Comparison of ENCODE assay signal across 1 cellular context in the genomic region with DNA sequence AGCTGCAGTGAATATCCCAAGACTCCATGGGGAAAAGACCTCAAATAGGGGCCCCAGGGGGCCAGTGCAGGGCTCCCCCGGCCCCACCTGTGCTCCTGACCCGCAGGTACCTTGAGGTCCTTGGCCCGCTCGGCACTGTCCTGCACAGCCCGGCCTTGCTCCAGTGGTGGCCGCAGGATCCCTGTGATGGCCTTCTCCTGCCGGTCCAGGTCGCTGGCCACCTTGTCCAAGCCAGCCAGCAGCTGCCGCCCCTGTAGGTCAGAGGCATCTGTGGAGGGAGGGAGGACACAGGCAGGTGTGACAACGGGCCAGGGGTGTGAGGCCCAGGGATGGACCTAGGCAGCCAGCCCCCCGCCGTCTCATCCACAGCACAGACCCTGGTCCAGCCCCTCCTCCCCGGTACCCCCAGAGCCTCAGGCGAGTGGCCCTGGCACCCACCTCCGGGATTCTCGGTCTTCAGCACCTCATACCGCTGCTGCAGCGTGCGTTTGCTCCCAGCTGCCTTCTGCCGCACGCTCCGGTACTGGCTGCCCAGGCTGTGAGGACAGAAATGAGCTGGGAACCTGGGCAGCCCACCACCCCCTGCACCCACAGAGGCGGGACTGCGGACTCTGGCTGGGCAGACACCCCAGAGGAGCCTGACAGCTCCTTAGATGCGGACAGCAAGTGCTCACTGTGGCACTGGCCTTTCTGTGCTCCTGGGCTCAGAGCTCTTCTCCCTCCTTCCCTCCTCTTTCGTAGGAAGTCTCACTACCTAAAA.
A peak's percentile ranks its signal among the peaks of the same experiment; 100 is the strongest.
TF ChIP-seq lines count a peak whose summit lies in the region.

No MANE protein-coding gene starts in this region.

TF ChIP-seq in K562, 482 proteins besides CTCF, POLR2A, EP300 and RAD21:
- no peak for TF ChIP-seq NELFE (IDR thresholded peaks at IDR 0.05; ENCODE audit: insufficient read depth, insufficient read length)
- TF ChIP-seq, protein P1, sequence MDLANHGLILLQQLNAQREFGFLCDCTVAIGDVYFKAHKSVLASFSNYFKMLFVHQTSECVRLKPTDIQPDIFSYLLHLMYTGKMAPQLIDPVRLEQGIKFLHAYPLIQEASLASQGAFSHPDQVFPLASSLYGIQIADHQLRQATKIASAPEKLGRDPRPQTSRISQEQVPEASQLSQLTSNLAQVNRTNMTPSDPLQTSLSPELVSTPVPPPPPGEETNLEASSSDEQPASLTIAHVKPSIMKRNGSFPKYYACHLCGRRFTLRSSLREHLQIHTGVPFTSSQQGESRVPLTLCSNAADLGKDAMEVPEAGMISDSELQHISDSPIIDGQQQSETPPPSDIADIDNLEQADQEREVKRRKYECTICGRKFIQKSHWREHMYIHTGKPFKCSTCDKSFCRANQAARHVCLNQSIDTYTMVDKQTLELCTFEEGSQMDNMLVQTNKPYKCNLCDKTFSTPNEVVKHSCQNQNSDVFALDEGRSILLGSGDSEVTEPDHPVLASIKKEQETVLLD (IDR thresholded peaks at IDR 0.05): no peak
- TF ChIP-seq, protein P2, sequence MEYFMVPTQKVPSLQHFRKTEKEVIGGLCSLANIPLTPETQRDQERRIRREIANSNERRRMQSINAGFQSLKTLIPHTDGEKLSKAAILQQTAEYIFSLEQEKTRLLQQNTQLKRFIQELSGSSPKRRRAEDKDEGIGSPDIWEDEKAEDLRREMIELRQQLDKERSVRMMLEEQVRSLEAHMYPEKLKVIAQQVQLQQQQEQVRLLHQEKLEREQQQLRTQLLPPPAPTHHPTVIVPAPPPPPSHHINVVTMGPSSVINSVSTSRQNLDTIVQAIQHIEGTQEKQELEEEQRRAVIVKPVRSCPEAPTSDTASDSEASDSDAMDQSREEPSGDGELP (CRISPR knock-in tag; IDR thresholded peaks at IDR 0.05; ENCODE audit: borderline replicate concordance): 0 out of 2 replicates have a peak, but pooled peaks have one; percentile 19
- TF ChIP-seq NRF1 (conservative IDR thresholded peaks at IDR 0.05 in 1 of 2, IDR thresholded peaks at IDR 0.05 in 1 of 2): no peak
- peak; percentile 47; the same call in 1 of the 2 replicates for TF ChIP-seq POLR2G (IDR thresholded peaks at IDR 0.05; ENCODE audit: low read depth, low read length)
- TF ChIP-seq DNMT1 (IDR thresholded peaks at IDR 0.05): no peak
- TF ChIP-seq, protein P3, sequence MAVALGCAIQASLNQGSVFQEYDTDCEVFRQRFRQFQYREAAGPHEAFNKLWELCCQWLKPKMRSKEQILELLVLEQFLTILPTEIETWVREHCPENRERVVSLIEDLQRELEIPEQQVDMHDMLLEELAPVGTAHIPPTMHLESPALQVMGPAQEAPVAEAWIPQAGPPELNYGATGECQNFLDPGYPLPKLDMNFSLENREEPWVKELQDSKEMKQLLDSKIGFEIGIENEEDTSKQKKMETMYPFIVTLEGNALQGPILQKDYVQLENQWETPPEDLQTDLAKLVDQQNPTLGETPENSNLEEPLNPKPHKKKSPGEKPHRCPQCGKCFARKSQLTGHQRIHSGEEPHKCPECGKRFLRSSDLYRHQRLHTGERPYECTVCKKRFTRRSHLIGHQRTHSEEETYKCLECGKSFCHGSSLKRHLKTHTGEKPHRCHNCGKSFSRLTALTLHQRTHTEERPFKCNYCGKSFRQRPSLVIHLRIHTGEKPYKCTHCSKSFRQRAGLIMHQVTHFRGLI (CRISPR knock-in tag; IDR thresholded peaks at IDR 0.05): no peak
- no peak for TF ChIP-seq LCOR (CRISPR knock-in tag; IDR thresholded peaks at IDR 0.05)
- TF ChIP-seq FOS (IDR thresholded peaks at IDR 0.05; ENCODE audit: extremely low read depth, insufficient read length): no peak
